16 cellular contexts compared by ENCODE assay signal in the genomic region with DNA sequence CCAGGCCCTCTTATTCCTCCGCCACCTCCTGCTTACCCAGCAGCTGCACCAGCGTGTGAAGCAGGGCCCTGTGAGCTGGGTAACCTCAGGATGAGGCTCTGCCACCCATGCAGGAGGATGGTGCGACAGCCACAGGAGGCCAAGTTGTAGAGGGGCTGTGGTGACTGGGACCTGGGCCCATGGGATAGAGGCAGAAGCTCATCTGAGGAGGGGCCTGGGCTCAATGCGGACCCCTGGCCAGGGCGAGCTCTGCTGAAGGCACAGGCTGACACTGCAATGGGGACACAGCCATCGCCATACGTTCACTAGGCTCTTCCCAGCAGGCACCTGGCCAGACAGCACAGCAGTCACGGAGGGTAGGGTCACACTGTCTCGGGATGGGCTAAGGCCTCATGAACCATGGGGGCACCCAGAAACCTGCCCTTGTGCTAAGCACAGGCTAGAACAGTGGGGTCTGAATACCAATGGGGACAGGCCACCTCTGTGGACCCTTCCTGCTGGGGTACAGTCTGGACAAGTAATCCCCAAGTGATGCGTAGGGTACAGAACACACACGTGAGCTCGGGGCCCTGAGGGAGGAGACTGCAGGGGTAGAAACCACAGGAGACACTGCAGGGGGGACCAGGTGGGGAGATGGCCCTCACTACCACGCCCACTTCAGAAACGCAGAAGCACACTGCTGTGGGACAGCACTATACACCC. TPM values are rescaled to one million over a fixed set of nuclear protein-coding genes. Genes with fewer than 3 reads are reported as not detected.
DNase-seq lines count a peak whose midpoint lies in the region; ATAC-seq and TF ChIP-seq lines count a peak whose summit lies in the region.
"Had no signal": no experiment of that assay in that cellular context is flagged by ENCODE, and none has a peak within 500 bp of the region (broad histone marks: within the 10 kb centered on the region; RNA-seq: fewer than 3 reads in every experiment).

No MANE protein-coding gene starts in this region.

- H2BK15ac ChIP-seq in mesenchymal stem cell (ENCODE audit: low read depth, poor library complexity, severe bottlenecking), result no peak overlapping the region

- H2BK12ac ChIP-seq in mesenchymal stem cell (ENCODE audit: low read length in 2 of 2), result no peak overlapping the region

- no peak overlapping the region for H2BK5ac ChIP-seq in mesenchymal stem cell (ENCODE audit: low read depth, low read length, poor library complexity, severe bottlenecking)

- no peaks in the 10 kb centered on the region for H3K27me3 Mint-ChIP-seq in chondrocyte (ENCODE audit: low read depth)

- TF ChIP-seq CTCF in chondrocyte (IDR thresholded peaks at IDR 0.05), result no peak
- TF ChIP-seq CTCF in testis (IDR thresholded peaks at IDR 0.05), result no peak
- no peak for TF ChIP-seq CTCF in OCI-LY7 (conservative IDR thresholded peaks at IDR 0.05; ENCODE audit: low read length)

- H4K20me1 ChIP-seq in OCI-LY7 (ENCODE audit: insufficient read depth, low read length), result no peaks in the 10 kb centered on the region

- ATAC-seq in GM18907 (IDR thresholded peaks at IDR 0.05; ENCODE audit: unreplicated experiment), result no peak

- BruUV-seq in OCI-LY7 (replicated peaks; lab: Mats Ljungman, UMichigan), result no TSS peak

- H3K27me3 ChIP-seq in mesenchymal stem cell (ENCODE audit: control insufficient read depth in 1 of 2, insufficient read depth in 1 of 2, low read length in 2 of 2), result no peaks in the 10 kb centered on the region
- H3K27me3 ChIP-seq in testis, result no peaks in the 10 kb centered on the region
- H3K27me3 ChIP-seq: SJSA1 had no signal

- H3K4me1 Mint-ChIP-seq in chondrocyte (ENCODE audit: low read depth), result no peaks in the 10 kb centered on the region

- H3K4me2 ChIP-seq in mesenchymal stem cell (ENCODE audit: low read length, poor library complexity, severe bottlenecking) (no peak overlapping the region), OCI-LY7 (ENCODE audit: low read length) (no peak overlapping the region)

- no peak overlapping the region for H2BK120ac ChIP-seq in mesenchymal stem cell (ENCODE audit: low read depth, low read length)

- H3K9me3 ChIP-seq in mesenchymal stem cell (ENCODE audit: control insufficient read depth, low read length), result no peaks in the 10 kb centered on the region
- H3K9me3 ChIP-seq in testis, result no peaks in the 10 kb centered on the region
- H3K9me3 ChIP-seq in OCI-LY7 (ENCODE audit: low read length), result no peaks in the 10 kb centered on the region
- H3K9me3 ChIP-seq: SJSA1 had no signal

- no peak overlapping the region for H3K9ac ChIP-seq in mesenchymal stem cell (ENCODE audit: low read length)

- no peak overlapping the region for H2AK5ac ChIP-seq in mesenchymal stem cell (ENCODE audit: low read length, severe bottlenecking)

- no peak overlapping the region for H3K23ac ChIP-seq in mesenchymal stem cell (ENCODE audit: low read length in 2 of 2)

- peaks cover 11% of the 10 kb centered on the region for H3K79me1 ChIP-seq in mesenchymal stem cell (replicated peaks; ENCODE audit: low read length, poor library complexity, severe bottlenecking)

- H2AFZ ChIP-seq in mesenchymal stem cell (ENCODE audit: low read depth, low read length), result no peak overlapping the region
- H2AFZ ChIP-seq in OCI-LY7 (ENCODE audit: low read length), result no peak overlapping the region

- no peak overlapping the region for H3K4me3 Mint-ChIP-seq in chondrocyte (ENCODE audit: unreplicated experiment)

- H3K9me2 ChIP-seq in OCI-LY7 (ENCODE audit: insufficient read depth, low read length), result no peaks in the 10 kb centered on the region

- no peaks in the 10 kb centered on the region for H3K79me2 ChIP-seq in OCI-LY7 (ENCODE audit: insufficient read depth, low read depth, low read length)

- CTCF ChIA-PET in OCI-LY7 (lab: Charles Lee; ENCODE audit: unreplicated experiment), result no interaction called here

- H3K18ac ChIP-seq in mesenchymal stem cell (ENCODE audit: low read depth in 1 of 2, low read length in 2 of 2), result no peak overlapping the region

- H3K27ac ChIP-seq in mesenchymal stem cell (ENCODE audit: low read length, poor library complexity, severe bottlenecking) (no peak overlapping the region), testis (no peak overlapping the region), OCI-LY7 (ENCODE audit: low read depth, low read length, poor library complexity, severe bottlenecking) (no peak overlapping the region)
- H3K27ac ChIP-seq: C4-2B, HL-60, SJSA1 had no signal

- DNase-seq in activated effector memory CD4-positive, alpha-beta T cell treated with anti-CD3 and anti-CD28 coated beads, Interleukin-2, amount 50 U/mL, for 16 hours, result peak; percentile 59
- DNase-seq in activated effector memory CD4-positive, alpha-beta T cell treated with Interleukin-2 at 50 U/mL for 16 hours, result no peak
- peak; percentile 93 for DNase-seq in chondrocyte (ENCODE audit: low spot score)
- no peak for DNase-seq in mesenchymal stem cell
- DNase-seq in testis, result peak; percentile 11
- DNase-seq in OCI-LY7 (ENCODE audit: low spot score), result no peak
- no peak for DNase-seq in NCI-H2196 (lab: John Stamatoyannopoulos, UW; ENCODE audit: unreplicated experiment)
- DNase-seq: 8988T, NCI-H1930, NCI-H2171, NCI-H510A, NCI-H82 had no signal

- peak overlapping the region in 1 of 2 experiments; percentile 70 for H3K14ac ChIP-seq in mesenchymal stem cell (ENCODE audit: low read length in 2 of 2)

- intact Hi-C loops in testis (cut with DNase I; ENCODE audit: low total_unique reads), result no loop called here
- intact Hi-C loops in OCI-LY7 (cut with micrococcal nuclease; ENCODE audit: unreplicated experiment), result no loop called here

- H3K4me3 ChIP-seq in mesenchymal stem cell (ENCODE audit: insufficient read depth in 1 of 2, low read depth in 1 of 2, low read length in 2 of 2) (peak overlapping the region in 1 of 2 experiments; percentile 15), testis (no peak overlapping the region), OCI-LY7 (ENCODE audit: low read depth, low read length, poor library complexity, severe bottlenecking) (no peak overlapping the region)
- H3K4me3 ChIP-seq: SJSA1 had no signal

- H3K4me1 ChIP-seq in mesenchymal stem cell (ENCODE audit: control insufficient read depth, insufficient read depth, low read depth, low read length), result peaks cover 7% of the 10 kb centered on the region
- no peaks in the 10 kb centered on the region for H3K4me1 ChIP-seq in testis
- H3K4me1 ChIP-seq in OCI-LY7 (ENCODE audit: insufficient read depth, low read length, poor library complexity, severe bottlenecking), result peaks cover 7% of the 10 kb centered on the region

- H3K36me3 ChIP-seq in mesenchymal stem cell (ENCODE audit: control insufficient read depth in 1 of 2, insufficient read depth in 2 of 2, low read depth in 1 of 2, low read length in 2 of 2) (peaks cover 0 to 32% of the 10 kb centered on the region in 2 experiments), testis (ENCODE audit: low read depth, missing control alignments) (no peaks in the 10 kb centered on the region), OCI-LY7 (ENCODE audit: insufficient read depth, low read length) (no peaks in the 10 kb centered on the region)
- H3K36me3 ChIP-seq: SJSA1 had no signal

- H3K9me3 Mint-ChIP-seq in chondrocyte (ENCODE audit: low read depth), result no peaks in the 10 kb centered on the region

- H4K91ac ChIP-seq in mesenchymal stem cell (ENCODE audit: low read length), result peak overlapping the region; percentile 31

- POLR2A ChIA-PET in OCI-LY7 (lab: Charles Lee), result no interaction called here

- H3K36me3 Mint-ChIP-seq in chondrocyte (ENCODE audit: low read depth), result no peaks in the 10 kb centered on the region

- TF ChIP-seq POLR2A in testis (IDR thresholded peaks at IDR 0.05), result no peak

- H3K4ac ChIP-seq in mesenchymal stem cell (ENCODE audit: low read depth in 1 of 2, low read length in 2 of 2), result no peak overlapping the region

- WGBS in mesenchymal stem cell, result 96% methylated on average over 14 of the region's 14 CpGs
- WGBS in testis, 2 donors, result 94 to 97% methylated on average over 11 to 14 of the region's 14 CpGs

- no peak overlapping the region for H4K8ac ChIP-seq in mesenchymal stem cell (ENCODE audit: low read length)

- H3K27ac Mint-ChIP-seq in chondrocyte (ENCODE audit: unreplicated experiment), result no peak overlapping the region

RNA-seq across cellular contexts. Expression of a gene that starts 35.3 kb away (rescaled TPM):
- total RNA-seq in chondrocyte (4.9 to 5.3 TPM (median 5.0 TPM) in 3 replicates), testis (1 to 10 TPM; 5.5 to 6.9 TPM), OCI-LY7 (2022) (12.9 and 13.1 TPM in 2 replicates)
- polyA plus RNA-seq in mesenchymal stem cell (2013, experiment 1 of 2), result 3.9 TPM
- 3.9 TPM for polyA plus RNA-seq in mesenchymal stem cell (2013, experiment 2 of 2)
- 6.0 TPM for polyA plus RNA-seq in testis (ENCODE audit: insufficient read depth, low read depth, low replicate concordance)
- 21.2 and 26.7 TPM in 2 replicates for total RNA-seq in OCI-LY7 (2014; rRNA removed; shearing (Covaris generic))

RNA-seq across cellular contexts. Expression of a gene that starts 35.3 kb away (rescaled TPM):
- 15.6 to 24.5 TPM (median 18.2 TPM) in 3 replicates for total RNA-seq in chondrocyte
- 6.4 TPM for polyA plus RNA-seq in mesenchymal stem cell (2013, experiment 1 of 2)
- polyA plus RNA-seq in mesenchymal stem cell (2013, experiment 2 of 2), result 7.2 TPM
- total RNA-seq in testis, result 10 to 100 TPM; 11.0 to 14.7 TPM
- 10.9 TPM for polyA plus RNA-seq in testis (ENCODE audit: insufficient read depth, low read depth, low replicate concordance)
- total RNA-seq in OCI-LY7 (2014; rRNA removed; shearing (Covaris generic)), result 25.5 and 28.2 TPM in 2 replicates
- total RNA-seq in OCI-LY7 (2022), result 26.1 and 26.2 TPM in 2 replicates

RNA-seq across cellular contexts. Expression of a gene that starts 58.8 kb away (rescaled TPM):
- total RNA-seq in chondrocyte (0.28 to 20.8 TPM in 2 of 3 replicates, not detected in the other), testis (10 to 100 TPM; 23.3 to 43.4 TPM), OCI-LY7 (2022) (0.23 TPM in 1 of 2 replicates, not detected in the other)
- 2.4 TPM for polyA plus RNA-seq in mesenchymal stem cell (2013, experiment 1 of 2)
- 2.5 TPM for polyA plus RNA-seq in mesenchymal stem cell (2013, experiment 2 of 2)
- polyA plus RNA-seq in testis (ENCODE audit: insufficient read depth, low read depth, low replicate concordance), result 18.1 TPM
- total RNA-seq in OCI-LY7 (2014; rRNA removed; shearing (Covaris generic)), result not detected in 2 replicates

Comparison
In these comparisons a context has a peak if more than half of its experiments do, and no peak if none do; other contexts are left out.
1. DNase-seq: peak in activated effector memory CD4-positive, alpha-beta T cell treated with anti-CD3 and anti-CD28 coated beads, Interleukin-2, amount 50 U/mL, for 16 hours (single experiment), chondrocyte (single experiment) and testis (single experiment); none in activated effector memory CD4-positive, alpha-beta T cell treated with Interleukin-2 at 50 U/mL for 16 hours (single experiment), mesenchymal stem cell (single experiment), OCI-LY7 (single experiment) and NCI-H2196 (single experiment).